ENCODE assay signal across 8 cellular contexts in the genomic region with DNA sequence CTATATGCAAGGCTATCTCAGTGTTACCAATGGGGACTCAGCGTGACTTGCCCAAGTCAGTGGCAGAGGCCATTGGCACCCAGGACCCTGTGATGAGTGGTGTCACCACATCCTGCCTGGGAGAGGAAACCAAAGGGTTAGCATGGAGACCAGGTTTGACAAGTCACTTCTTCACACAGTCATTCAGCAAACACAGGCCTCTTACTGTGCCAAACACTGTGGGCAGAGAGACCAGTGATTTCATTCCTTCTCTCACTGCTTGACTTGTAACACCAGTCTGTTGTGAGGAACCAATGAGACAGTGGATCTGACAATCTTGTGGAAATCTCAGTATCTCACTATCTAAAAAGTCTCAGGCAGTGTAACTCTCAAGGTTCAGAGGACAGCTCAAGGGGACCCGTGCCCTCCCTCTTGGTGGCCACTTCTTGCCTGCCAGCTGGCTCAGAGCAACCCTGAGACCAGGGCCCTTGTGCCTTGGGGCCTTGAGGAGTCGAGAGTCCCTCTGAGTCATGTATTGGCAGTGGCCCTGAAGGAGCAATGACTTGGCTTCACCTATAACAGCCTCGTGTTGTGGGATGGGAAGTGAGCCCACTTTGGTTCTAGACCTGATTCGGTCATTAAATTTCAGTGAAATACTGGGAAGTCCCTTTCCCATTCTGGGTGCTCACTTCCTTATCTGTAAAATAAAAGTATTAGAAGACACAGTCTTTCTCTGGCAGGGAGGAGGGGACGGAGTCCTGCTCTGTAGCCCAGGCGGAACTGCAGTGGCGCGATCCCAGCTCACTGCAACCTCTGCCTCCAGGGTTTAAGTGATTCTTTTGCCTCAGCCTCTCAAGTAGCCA. TPM values are rescaled to one million over a fixed set of nuclear protein-coding genes. Genes with fewer than 3 reads are reported as not detected.
DNase-seq lines count a peak whose midpoint lies in the region; ATAC-seq, FAIRE-seq and TF ChIP-seq lines count a peak whose summit lies in the region.

No MANE protein-coding gene starts in this region.

- H3K79me2 ChIP-seq in SK-N-SH (ENCODE audit: insufficient read depth) = no peaks in the 10 kb centered on the region

- H3K9ac ChIP-seq in SK-N-SH = no peak overlapping the region

- no peak for TF ChIP-seq CTCF in A549 (IDR thresholded peaks at IDR 0.05)
- TF ChIP-seq CTCF in SK-N-SH (IDR thresholded peaks at IDR 0.05) = no peak

- no peak overlapping the region for H2AFZ ChIP-seq in SK-N-SH (ENCODE audit: low read depth)

- H3K27ac ChIP-seq in A549 = no peak overlapping the region
- peak overlapping the region; percentile 51 for H3K27ac ChIP-seq in epithelial cell of prostate
- H3K27ac ChIP-seq in SK-N-SH (ENCODE audit: low read depth in 2 of 2, low read length in 1 of 2) = no peak overlapping the region

- H3K4me3 ChIP-seq in A549 = no peak overlapping the region
- no peak overlapping the region for H3K4me3 ChIP-seq in SK-N-SH (ENCODE audit: low read depth in 2 of 2, low read length in 1 of 2)

- POLR2A ChIA-PET in A549 (lab: Yijun Ruan, JAX) (no interaction called here), SK-N-SH (lab: Yijun Ruan, JAX) (no interaction called here)

- H3K27me3 ChIP-seq in SK-N-SH (ENCODE audit: insufficient read depth) = no peaks in the 10 kb centered on the region

- no peaks in the 10 kb centered on the region for H3K36me3 ChIP-seq in SK-N-SH (replicated peaks in 1 of 2; ENCODE audit: control insufficient read depth in 1 of 2, insufficient read depth in 2 of 2, low read length in 1 of 2)

- no peak for TF ChIP-seq POLR2A in A549 (IDR thresholded peaks at IDR 0.05; ENCODE audit: low read length)

- WGBS in A549 (ENCODE audit: missing lambda C conversion rate) = 72% methylated on average over 9 of the region's 9 CpGs
- WGBS in SK-N-SH (ENCODE audit: low lambda C conversion rate) = 77% methylated on average over 8 of the region's 9 CpGs

- no peaks in the 10 kb centered on the region for H3F3A ChIP-seq in SK-N-SH (replicated peaks; ENCODE audit: insufficient read depth)

- no peak for FAIRE-seq in A549 (lab: Jason Lieb, UNC)

- H3K4me1 ChIP-seq in A549 (no peaks in the 10 kb centered on the region), SK-N-SH (ENCODE audit: control insufficient read depth in 1 of 2, insufficient read depth in 2 of 2, low read depth in 1 of 2, low read length in 1 of 2) (no peaks in the 10 kb centered on the region)

- TF ChIP-seq EP300 in A549 (IDR thresholded peaks at IDR 0.05) = no peak
- TF ChIP-seq EP300 in SK-N-SH (IDR thresholded peaks at IDR 0.05; ENCODE audit: borderline replicate concordance in 1 of 2, low read depth in 1 of 2, low read length in 1 of 2) = no peak

- no peaks in the 10 kb centered on the region for H3K9me2 ChIP-seq in SK-N-SH

- H4K20me1 ChIP-seq in SK-N-SH (ENCODE audit: insufficient read depth) = no peaks in the 10 kb centered on the region

- ATAC-seq in A549 = peak; percentile 39 to 43; a peak in 3 of 6 replicates
- ATAC-seq in GM18867 (IDR thresholded peaks at IDR 0.05; ENCODE audit: unreplicated experiment) = peak; percentile 60
- ATAC-seq in HG03354 (IDR thresholded peaks at IDR 0.05; ENCODE audit: poor library complexity, severe bottlenecking, unreplicated experiment) = peak; percentile 61

- H3K4me2 ChIP-seq in A549 = no peak overlapping the region
- no peak overlapping the region for H3K4me2 ChIP-seq in SK-N-SH

- TF ChIP-seq RAD21 in A549 (conservative IDR thresholded peaks at IDR 0.05 in 1 of 2, IDR thresholded peaks at IDR 0.05 in 1 of 2) (no peak), SK-N-SH (IDR thresholded peaks at IDR 0.05; ENCODE audit: low read length) (no peak)

- CTCF ChIA-PET in A549 (lab: Yijun Ruan, JAX) = interaction anchor here (1.2 to 2.0 kb wide), 9 partner anchors 12 to 150 kb away, joined by 3 to 10 read pairs (median 3); no protein-coding TSS in a partner anchor
- CTCF ChIA-PET in SK-N-SH (lab: Yijun Ruan, JAX) = interaction anchor here (1.0 to 2.5 kb wide), 2 partner anchors 114 to 160 kb away, joined by 3 to 8 read pairs; no protein-coding TSS in a partner anchor

- DNase-seq in A549 (ENCODE audit: low read depth in 1 of 2, low spot score in 1 of 2) = no peak
- DNase-seq in epithelial cell of prostate (ENCODE audit: low read depth, low spot score) = peak; percentile 70
- DNase-seq in RPMI8226 = no peak
- DNase-seq in SK-N-SH = no peak
- DNase-seq in COLO668 (lab: John Stamatoyannopoulos, UW; ENCODE audit: unreplicated experiment) = no peak
- DNase-seq in inferior parietal cortex (ENCODE audit: extremely low spot score) = no peak

- no peaks in the 10 kb centered on the region for H3K9me3 ChIP-seq in A549
- no peaks in the 10 kb centered on the region for H3K9me3 ChIP-seq in SK-N-SH

TF ChIP-seq in A549, 52 proteins besides CTCF, POLR2A, EP300 and RAD21:
- TF ChIP-seq, protein P1, sequence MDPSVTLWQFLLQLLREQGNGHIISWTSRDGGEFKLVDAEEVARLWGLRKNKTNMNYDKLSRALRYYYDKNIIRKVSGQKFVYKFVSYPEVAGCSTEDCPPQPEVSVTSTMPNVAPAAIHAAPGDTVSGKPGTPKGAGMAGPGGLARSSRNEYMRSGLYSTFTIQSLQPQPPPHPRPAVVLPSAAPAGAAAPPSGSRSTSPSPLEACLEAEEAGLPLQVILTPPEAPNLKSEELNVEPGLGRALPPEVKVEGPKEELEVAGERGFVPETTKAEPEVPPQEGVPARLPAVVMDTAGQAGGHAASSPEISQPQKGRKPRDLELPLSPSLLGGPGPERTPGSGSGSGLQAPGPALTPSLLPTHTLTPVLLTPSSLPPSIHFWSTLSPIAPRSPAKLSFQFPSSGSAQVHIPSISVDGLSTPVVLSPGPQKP (IDR thresholded peaks at IDR 0.05; ENCODE audit: low read depth, low read length) = no peak
- no peak for TF ChIP-seq RARB (CRISPR knock-in tag; IDR thresholded peaks at IDR 0.05)
- no peak for TF ChIP-seq FOSL2 (IDR thresholded peaks at IDR 0.05)
- TF ChIP-seq FOSL2 (CRISPR knock-in tag; IDR thresholded peaks at IDR 0.05) = no peak
- TF ChIP-seq CHD4 (IDR thresholded peaks at IDR 0.05; ENCODE audit: borderline replicate concordance) = no peak
- TF ChIP-seq, protein P2, sequence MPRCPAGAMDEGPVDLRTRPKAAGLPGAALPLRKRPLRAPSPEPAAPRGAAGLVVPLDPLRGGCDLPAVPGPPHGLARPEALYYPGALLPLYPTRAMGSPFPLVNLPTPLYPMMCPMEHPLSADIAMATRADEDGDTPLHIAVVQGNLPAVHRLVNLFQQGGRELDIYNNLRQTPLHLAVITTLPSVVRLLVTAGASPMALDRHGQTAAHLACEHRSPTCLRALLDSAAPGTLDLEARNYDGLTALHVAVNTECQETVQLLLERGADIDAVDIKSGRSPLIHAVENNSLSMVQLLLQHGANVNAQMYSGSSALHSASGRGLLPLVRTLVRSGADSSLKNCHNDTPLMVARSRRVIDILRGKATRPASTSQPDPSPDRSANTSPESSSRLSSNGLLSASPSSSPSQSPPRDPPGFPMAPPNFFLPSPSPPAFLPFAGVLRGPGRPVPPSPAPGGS (IDR thresholded peaks at IDR 0.05) = no peak

TF ChIP-seq in SK-N-SH, 30 proteins besides CTCF, POLR2A, EP300 and RAD21:
- TF ChIP-seq FOXM1 (IDR thresholded peaks at IDR 0.05; ENCODE audit: low read depth) (no peak), TCF12 (IDR thresholded peaks at IDR 0.05) (no peak), SMC3 (IDR thresholded peaks at IDR 0.05; ENCODE audit: low read depth, low read length) (no peak), FOSL2 (IDR thresholded peaks at IDR 0.05; ENCODE audit: borderline replicate concordance, low read depth) (no peak)
- TF ChIP-seq, protein P3, sequence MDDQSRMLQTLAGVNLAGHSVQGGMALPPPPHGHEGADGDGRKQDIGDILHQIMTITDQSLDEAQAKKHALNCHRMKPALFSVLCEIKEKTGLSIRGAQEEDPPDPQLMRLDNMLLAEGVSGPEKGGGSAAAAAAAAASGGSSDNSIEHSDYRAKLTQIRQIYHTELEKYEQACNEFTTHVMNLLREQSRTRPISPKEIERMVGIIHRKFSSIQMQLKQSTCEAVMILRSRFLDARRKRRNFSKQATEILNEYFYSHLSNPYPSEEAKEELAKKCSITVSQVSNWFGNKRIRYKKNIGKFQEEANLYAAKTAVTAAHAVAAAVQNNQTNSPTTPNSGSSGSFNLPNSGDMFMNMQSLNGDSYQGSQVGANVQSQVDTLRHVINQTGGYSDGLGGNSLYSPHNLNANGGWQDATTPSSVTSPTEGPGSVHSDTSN (IDR thresholded peaks at IDR 0.05) = no peak

RNA-seq across cellular contexts. Expression of a gene that starts 1.6 kb away (rescaled TPM):
- polyA plus RNA-seq in A549 (2011; rRNA removed) (0.62 and 0.93 TPM in 2 replicates), A549 (2017; fragmentation: RNase III; extraction: RNeasy Plus Mini Kit Qiagen cat#74134 plus additional on column Dnase treatment) (0.63 to 0.99 TPM (median 0.75 TPM) in 3 replicates), SK-N-SH (2012; rRNA removed) (1.1 and 1.3 TPM in 2 replicates)
- polyA plus RNA-seq in A549 (2012; cell fraction: cytosol; rRNA removed) = 0.75 and 1.1 TPM in 2 replicates
- polyA plus RNA-seq in A549 (2012; cell fraction: nucleus; rRNA removed) = 0.52 TPM in 1 of 2 replicates, not detected in the other
- not detected in 2 replicates for polyA minus RNA-seq in A549 (2011; rRNA and poly(A)+ RNA removed)
- polyA plus RNA-seq in SK-N-SH (2012; cell fraction: cytosol; rRNA removed) = 1.2 and 1.6 TPM in 2 replicates
- polyA plus RNA-seq in SK-N-SH (2012; cell fraction: nucleus; rRNA removed) = 0.18 and 0.26 TPM in 2 replicates
